Comparison of ENCODE assay signal across 10 cellular contexts in the genomic region with DNA sequence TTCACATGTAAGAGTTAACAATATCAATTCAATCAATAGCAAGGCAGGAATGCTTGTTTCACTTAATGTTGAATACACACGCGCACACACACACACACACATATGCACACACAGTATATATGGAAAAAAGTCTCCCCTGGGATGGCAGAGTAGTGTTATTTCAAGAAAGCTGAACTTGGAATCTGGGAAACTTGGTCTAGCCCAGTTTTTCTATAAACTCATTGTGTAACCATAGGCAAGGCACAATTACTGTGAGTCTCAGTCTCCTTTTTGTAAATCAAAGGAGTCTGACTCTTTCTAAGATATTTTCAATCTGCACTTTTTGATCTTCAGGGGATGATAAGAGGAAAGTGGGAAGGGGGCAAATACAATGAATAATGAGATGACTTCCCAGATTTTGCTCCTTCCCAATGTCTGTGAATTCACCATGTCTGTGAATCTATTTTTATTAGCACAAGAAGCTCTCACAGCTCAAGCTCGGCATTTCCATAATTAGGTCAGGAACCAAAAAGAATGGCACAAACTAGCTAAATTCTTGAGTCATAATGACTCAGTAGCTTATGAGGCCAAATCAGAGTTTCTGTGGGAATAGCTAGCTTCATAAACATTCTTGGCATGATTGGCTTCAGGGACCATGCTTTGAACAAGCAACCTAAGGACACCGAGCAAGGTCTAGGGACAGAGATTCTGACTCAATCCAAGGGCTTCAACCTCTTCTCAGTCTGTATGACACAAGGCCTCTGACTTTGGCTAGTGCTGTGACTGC.
DNase-seq lines count a peak whose midpoint lies in the region; ATAC-seq and TF ChIP-seq lines count a peak whose summit lies in the region.
"Had no signal": no experiment of that assay in that cellular context is flagged by ENCODE, and none has a peak within 500 bp of the region (broad histone marks: within the 10 kb centered on the region; RNA-seq: fewer than 3 reads in every experiment).

No MANE protein-coding gene starts in this region.

- peak; percentile 45 for ATAC-seq in body of pancreas
- ATAC-seq in thoracic aorta (ENCODE audit: insufficient number of reproducible peaks, low FRiP score, low read depth), result peak; percentile 97
- ATAC-seq in left colon, result no peak
- ATAC-seq in naive thymus-derived CD8-positive, alpha-beta T cell, result no peak

- TF ChIP-seq CTCF in body of pancreas (IDR thresholded peaks at IDR 0.05), result no peak
- no peak for TF ChIP-seq CTCF in right atrium auricular region (IDR thresholded peaks at IDR 0.05)
- TF ChIP-seq CTCF in thoracic aorta (IDR thresholded peaks at IDR 0.05), result no peak

- no peak overlapping the region for H3K27ac ChIP-seq in body of pancreas
- H3K27ac ChIP-seq in right atrium auricular region, result peak overlapping the region; percentile 3 to 56
- H3K27ac ChIP-seq in thoracic aorta, result peak overlapping the region; percentile 73 to 75
- H3K27ac ChIP-seq: testis had no signal

- no peak overlapping the region for H3K4me3 ChIP-seq in body of pancreas
- no peak overlapping the region for H3K4me3 ChIP-seq in right atrium auricular region
- H3K4me3 ChIP-seq in thoracic aorta, result peak overlapping the region; percentile 25
- H3K4me3 ChIP-seq: testis had no signal

- H3K27me3 Mint-ChIP-seq in naive thymus-derived CD8-positive, alpha-beta T cell, result peaks cover 0 to under 1% (median 0%) of the 10 kb centered on the region in 5 donors

- intact Hi-C loops in body of pancreas (cut with DNase I) (no loop called here), left colon (cut with DNase I, micrococcal nuclease) (no loop called here)

- H3K4me1 Mint-ChIP-seq in naive thymus-derived CD8-positive, alpha-beta T cell, result no peaks in the 10 kb centered on the region

- H3K36me3 Mint-ChIP-seq in naive thymus-derived CD8-positive, alpha-beta T cell, result no peaks in the 10 kb centered on the region

- H3K4me1 ChIP-seq in body of pancreas (no peaks in the 10 kb centered on the region), right atrium auricular region (no peaks in the 10 kb centered on the region), thoracic aorta (ENCODE audit: control insufficient read depth in 1 of 2, low read depth in 2 of 2) (peaks cover 22 to 49% of the 10 kb centered on the region in 2 donors)
- H3K4me1 ChIP-seq: testis had no signal

- DNase-seq in HS-27A (ENCODE audit: low read depth) (peak; percentile 97), body of pancreas (peak in 1 of 4 donors; percentile 19), right atrium auricular region (ENCODE audit: low spot score) (no peak), thoracic aorta (ENCODE audit: low spot score) (peak; percentile 11), left colon (no peak), NCI-H2227 (lab: John Stamatoyannopoulos, UW; ENCODE audit: unreplicated experiment) (no peak), UCSD-AML1 (lab: John Stamatoyannopoulos, UW; ENCODE audit: unreplicated experiment) (no peak)
- DNase-seq in naive thymus-derived CD8-positive, alpha-beta T cell, result no peak
- DNase-seq: activated CD8-positive, alpha-beta memory T cell treated with anti-CD3 and anti-CD28 coated beads, Interleukin-2, amount 50 U/mL, for 48 hours; testis had no signal

- POLR2A ChIA-PET in naive thymus-derived CD8-positive, alpha-beta T cell (lab: Charles Lee), result no interaction called here

- WGBS in body of pancreas, 2 donors, result 46 to 56% methylated on average over 4 of the region's 4 CpGs

- no peaks in the 10 kb centered on the region for H3K36me3 ChIP-seq in body of pancreas (replicated peaks in 1 of 2; ENCODE audit: insufficient read depth in 1 of 2, low read depth in 2 of 2)
- no peaks in the 10 kb centered on the region for H3K36me3 ChIP-seq in right atrium auricular region
- no peaks in the 10 kb centered on the region for H3K36me3 ChIP-seq in thoracic aorta

- no peak overlapping the region for H3K4me3 Mint-ChIP-seq in naive thymus-derived CD8-positive, alpha-beta T cell

- TF ChIP-seq POLR2A in body of pancreas (IDR thresholded peaks at IDR 0.05), result no peak

- H3K27me3 ChIP-seq in body of pancreas (no peaks in the 10 kb centered on the region), right atrium auricular region (no peaks in the 10 kb centered on the region), thoracic aorta (replicated peaks; ENCODE audit: insufficient read depth) (no peaks in the 10 kb centered on the region)
- H3K27me3 ChIP-seq: testis had no signal

- H3K9me3 ChIP-seq in body of pancreas (no peaks in the 10 kb centered on the region), right atrium auricular region (no peaks in the 10 kb centered on the region), thoracic aorta (no peaks in the 10 kb centered on the region)
- H3K9me3 ChIP-seq: testis had no signal

- H3K27ac Mint-ChIP-seq in naive thymus-derived CD8-positive, alpha-beta T cell, result no peak overlapping the region

- H3K9me3 Mint-ChIP-seq in naive thymus-derived CD8-positive, alpha-beta T cell, result peaks cover 0 to 4% (median 0%) of the 10 kb centered on the region in 9 donors

Comparison
In these comparisons a context has a peak if more than half of its experiments do, and no peak if none do; other contexts are left out.
1. DNase-seq: peak in HS-27A (single experiment) and thoracic aorta (single experiment); none in right atrium auricular region (single experiment), left colon (0 of 2), NCI-H2227 (single experiment), UCSD-AML1 (single experiment) and naive thymus-derived CD8-positive, alpha-beta T cell (0 of 10).
2. ATAC-seq: peak in body of pancreas (single experiment) and thoracic aorta (single experiment); none in left colon (single experiment) and naive thymus-derived CD8-positive, alpha-beta T cell (0 of 2).
3. H3K27ac ChIP-seq: peak in right atrium auricular region (2 of 2) and thoracic aorta (2 of 2); none in body of pancreas (0 of 4).